Comparison of ENCODE assay signal across 10 cellular contexts in genomic region chr2:150097891-150098595, GRCh38.
DNase-seq lines count a peak whose midpoint lies in the region; ATAC-seq, FAIRE-seq and TF ChIP-seq lines count a peak whose summit lies in the region.
"Had no signal": no experiment of that assay in that cellular context is flagged by ENCODE, and none has a peak within 500 bp of the region (broad histone marks: within the 10 kb centered on the region; RNA-seq: fewer than 3 reads in every experiment).

No MANE protein-coding gene starts in this region.

- H3K36me3 ChIP-seq in ACC112 (ENCODE audit: insufficient read depth, low read length), result no peaks in the 10 kb centered on the region
- no peaks in the 10 kb centered on the region for H3K36me3 ChIP-seq in brain microvascular endothelial cell (replicated peaks)
- H3K36me3 ChIP-seq in keratinocyte (ENCODE audit: control insufficient read depth in 2 of 2, extremely low read depth in 1 of 2, insufficient read depth in 2 of 2, low read length in 2 of 2), result no peaks in the 10 kb centered on the region

- H3K4me3 ChIP-seq in ACC112 (ENCODE audit: low read depth, low read length), result no peak overlapping the region
- no peak overlapping the region for H3K4me3 ChIP-seq in brain microvascular endothelial cell (ENCODE audit: low read depth, low read length)
- no peak overlapping the region for H3K4me3 ChIP-seq in keratinocyte (ENCODE audit: control insufficient read depth in 2 of 3, extremely low read depth in 1 of 3, insufficient read depth in 2 of 3, low read depth in 1 of 3, low read length in 3 of 3)

- FAIRE-seq in H54 (lab: Jason Lieb, UNC), result peak; percentile 85
- FAIRE-seq in keratinocyte (lab: Jason Lieb, UNC), result peak; percentile 72
- no peak for FAIRE-seq in GM19239 (lab: Jason Lieb, UNC)

- TF ChIP-seq POLR2A in H54 (IDR thresholded peaks at IDR 0.05; ENCODE audit: low read depth, low read length), result no peak

- H3K79me2 ChIP-seq in ACC112 (ENCODE audit: control insufficient read depth, insufficient read depth, low read length, unreplicated experiment) (no peaks in the 10 kb centered on the region), keratinocyte (ENCODE audit: control insufficient read depth, insufficient read depth, low read length) (no peaks in the 10 kb centered on the region)

- DNase-seq in H54 (ENCODE audit: insufficient read length, low spot score) (no peak), brain microvascular endothelial cell (peak; percentile 14), keratinocyte (ENCODE audit: low read depth, low spot score) (no peak), SW480 (ENCODE audit: low spot score) (no peak), GM19239 (ENCODE audit: insufficient read length, low spot score) (no peak)
- no peak for DNase-seq in stimulated activated CD4-positive, alpha-beta T cell treated with anti-CD3 and anti-CD28 coated beads, Interleukin-4, amount 100 ng/mL, for 1 hour
- DNase-seq: erythroblast had no signal

- no peaks in the 10 kb centered on the region for H3K9me3 ChIP-seq in keratinocyte (ENCODE audit: control insufficient read depth, low read depth, low read length)

- H3K4me1 ChIP-seq in ACC112 (ENCODE audit: control insufficient read depth, insufficient read depth, low read length, unreplicated experiment) (peaks cover 4% of the 10 kb centered on the region), keratinocyte (ENCODE audit: control insufficient read depth, extremely low read depth, insufficient read depth, low read length) (peaks cover 10% of the 10 kb centered on the region)

- H3K27ac ChIP-seq in ACC112 (ENCODE audit: low read depth, low read length) (no peak overlapping the region), brain microvascular endothelial cell (no peak overlapping the region), keratinocyte (ENCODE audit: control insufficient read depth, insufficient read depth, low read length) (peak overlapping the region; percentile 23)
- H3K27ac ChIP-seq: VCaP had no signal

- dilution Hi-C loops in keratinocyte (cut with MboI; ENCODE audit: extremely low pct_ligation_motif_present, low sequenced_read_pairs), result no loop called here

- no peaks in the 10 kb centered on the region for H3K27me3 ChIP-seq in ACC112 (ENCODE audit: insufficient read depth, low read length)
- H3K27me3 ChIP-seq in brain microvascular endothelial cell (replicated peaks), result no peaks in the 10 kb centered on the region
- no peaks in the 10 kb centered on the region for H3K27me3 ChIP-seq in keratinocyte (ENCODE audit: control insufficient read depth, extremely low read depth, insufficient read depth, low read length)

- no peak for ATAC-seq in GM21737 (IDR thresholded peaks at IDR 0.05; ENCODE audit: unreplicated experiment)

- H4K20me1 ChIP-seq in keratinocyte (ENCODE audit: control insufficient read depth, extremely low read depth, insufficient read depth, low read length), result no peaks in the 10 kb centered on the region

- peak overlapping the region; percentile 50 for H3K4me2 ChIP-seq in keratinocyte (ENCODE audit: control insufficient read depth, extremely low read depth, insufficient read depth, low read depth, low read length)

- no peaks in the 10 kb centered on the region for H3K9me1 ChIP-seq in keratinocyte (ENCODE audit: control insufficient read depth, extremely low read depth, insufficient read depth, low read length)

- TF ChIP-seq CTCF in brain microvascular endothelial cell (IDR thresholded peaks at IDR 0.05; ENCODE audit: low read depth, low read length, missing control alignments), result peak; percentile 50
- TF ChIP-seq CTCF in keratinocyte (optimal IDR thresholded peaks at IDR 0.05 in 1 of 3, IDR thresholded peaks at IDR 0.05 in 1 of 3, conservative IDR thresholded peaks at IDR 0.05 in 1 of 3; ENCODE audit: extremely low read depth in 1 of 3, insufficient read depth in 2 of 3, low read length in 3 of 3), result peak in 2 of 3 experiments; percentile 41 to 47

- in situ Hi-C loops in brain microvascular endothelial cell (cut with HindIII; ENCODE audit: low pct_ligation_motif_present, low sequenced_read_pairs), result no loop called here

- H2AFZ ChIP-seq in ACC112 (ENCODE audit: low read length, unreplicated experiment), result peak overlapping the region; percentile 53
- peak overlapping the region; percentile 79 for H2AFZ ChIP-seq in keratinocyte (ENCODE audit: control insufficient read depth, low read length)

- no peak overlapping the region for H3K9ac ChIP-seq in keratinocyte (ENCODE audit: control insufficient read depth, extremely low read depth, insufficient read depth, low read length)
